ENCODE assay signal across 1 cellular context in the genomic region with DNA sequence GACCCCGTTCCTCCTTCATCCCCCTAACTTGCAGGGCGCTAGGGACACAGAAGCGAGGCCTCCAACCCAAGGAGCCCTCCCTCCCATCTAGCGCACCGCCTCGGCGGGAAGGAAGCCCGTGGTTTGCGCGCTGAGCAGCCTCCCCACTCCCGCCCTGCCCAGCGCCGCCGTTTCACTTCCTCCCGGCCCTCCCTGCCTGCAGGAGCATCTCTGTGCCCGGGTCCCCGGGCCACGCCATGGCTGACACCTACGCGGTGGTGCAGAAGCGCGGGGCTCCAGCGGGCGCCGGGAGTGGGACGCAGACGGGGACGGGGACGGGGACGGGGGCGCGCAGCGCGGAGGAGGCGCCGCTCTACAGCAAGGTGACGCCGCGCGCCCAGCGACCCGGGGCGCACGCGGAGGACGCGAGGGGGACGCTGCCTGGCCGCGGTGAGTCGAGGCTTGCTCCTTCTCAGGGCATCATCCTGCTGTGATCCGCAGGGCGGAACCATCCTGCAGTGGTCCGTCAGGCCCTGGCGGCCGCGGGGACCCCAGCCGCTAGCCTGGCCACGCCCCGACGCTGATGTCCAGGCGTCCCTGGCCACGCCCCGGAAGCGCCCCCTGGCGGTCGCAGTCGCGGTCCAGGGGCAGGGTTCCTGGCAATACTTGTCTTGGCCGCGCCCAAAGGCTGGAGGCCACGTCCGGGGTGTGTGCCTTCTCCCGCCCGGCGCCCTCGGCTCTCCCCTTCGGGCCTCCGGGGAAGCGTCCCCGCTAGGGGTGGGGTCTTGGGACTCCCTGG.
A peak's percentile ranks its signal among the peaks of the same experiment; 100 is the strongest.
TF ChIP-seq lines count a peak whose summit lies in the region.

No MANE protein-coding gene starts in this region.

TF ChIP-seq in K562, 482 proteins besides CTCF, POLR2A, EP300 and RAD21 (continued from another document and continues in another):
- TF ChIP-seq, protein P1, sequence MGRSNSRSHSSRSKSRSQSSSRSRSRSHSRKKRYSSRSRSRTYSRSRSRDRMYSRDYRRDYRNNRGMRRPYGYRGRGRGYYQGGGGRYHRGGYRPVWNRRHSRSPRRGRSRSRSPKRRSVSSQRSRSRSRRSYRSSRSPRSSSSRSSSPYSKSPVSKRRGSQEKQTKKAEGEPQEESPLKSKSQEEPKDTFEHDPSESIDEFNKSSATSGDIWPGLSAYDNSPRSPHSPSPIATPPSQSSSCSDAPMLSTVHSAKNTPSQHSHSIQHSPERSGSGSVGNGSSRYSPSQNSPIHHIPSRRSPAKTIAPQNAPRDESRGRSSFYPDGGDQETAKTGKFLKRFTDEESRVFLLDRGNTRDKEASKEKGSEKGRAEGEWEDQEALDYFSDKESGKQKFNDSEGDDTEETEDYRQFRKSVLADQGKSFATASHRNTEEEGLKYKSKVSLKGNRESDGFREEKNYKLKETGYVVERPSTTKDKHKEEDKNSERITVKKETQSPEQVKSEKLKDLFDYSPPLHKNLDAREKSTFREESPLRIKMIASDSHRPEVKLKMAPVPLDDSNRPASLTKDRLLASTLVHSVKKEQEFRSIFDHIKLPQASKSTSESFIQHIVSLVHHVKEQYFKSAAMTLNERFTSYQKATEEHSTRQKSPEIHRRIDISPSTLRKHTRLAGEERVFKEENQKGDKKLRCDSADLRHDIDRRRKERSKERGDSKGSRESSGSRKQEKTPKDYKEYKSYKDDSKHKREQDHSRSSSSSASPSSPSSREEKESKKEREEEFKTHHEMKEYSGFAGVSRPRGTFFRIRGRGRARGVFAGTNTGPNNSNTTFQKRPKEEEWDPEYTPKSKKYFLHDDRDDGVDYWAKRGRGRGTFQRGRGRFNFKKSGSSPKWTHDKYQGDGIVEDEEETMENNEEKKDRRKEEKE (IDR thresholded peaks at IDR 0.05; ENCODE audit: borderline replicate concordance in 1 of 2, control insufficient read depth in 1 of 2, low read depth in 2 of 2, low read length in 1 of 2) = no peak
- TF ChIP-seq, protein P2, sequence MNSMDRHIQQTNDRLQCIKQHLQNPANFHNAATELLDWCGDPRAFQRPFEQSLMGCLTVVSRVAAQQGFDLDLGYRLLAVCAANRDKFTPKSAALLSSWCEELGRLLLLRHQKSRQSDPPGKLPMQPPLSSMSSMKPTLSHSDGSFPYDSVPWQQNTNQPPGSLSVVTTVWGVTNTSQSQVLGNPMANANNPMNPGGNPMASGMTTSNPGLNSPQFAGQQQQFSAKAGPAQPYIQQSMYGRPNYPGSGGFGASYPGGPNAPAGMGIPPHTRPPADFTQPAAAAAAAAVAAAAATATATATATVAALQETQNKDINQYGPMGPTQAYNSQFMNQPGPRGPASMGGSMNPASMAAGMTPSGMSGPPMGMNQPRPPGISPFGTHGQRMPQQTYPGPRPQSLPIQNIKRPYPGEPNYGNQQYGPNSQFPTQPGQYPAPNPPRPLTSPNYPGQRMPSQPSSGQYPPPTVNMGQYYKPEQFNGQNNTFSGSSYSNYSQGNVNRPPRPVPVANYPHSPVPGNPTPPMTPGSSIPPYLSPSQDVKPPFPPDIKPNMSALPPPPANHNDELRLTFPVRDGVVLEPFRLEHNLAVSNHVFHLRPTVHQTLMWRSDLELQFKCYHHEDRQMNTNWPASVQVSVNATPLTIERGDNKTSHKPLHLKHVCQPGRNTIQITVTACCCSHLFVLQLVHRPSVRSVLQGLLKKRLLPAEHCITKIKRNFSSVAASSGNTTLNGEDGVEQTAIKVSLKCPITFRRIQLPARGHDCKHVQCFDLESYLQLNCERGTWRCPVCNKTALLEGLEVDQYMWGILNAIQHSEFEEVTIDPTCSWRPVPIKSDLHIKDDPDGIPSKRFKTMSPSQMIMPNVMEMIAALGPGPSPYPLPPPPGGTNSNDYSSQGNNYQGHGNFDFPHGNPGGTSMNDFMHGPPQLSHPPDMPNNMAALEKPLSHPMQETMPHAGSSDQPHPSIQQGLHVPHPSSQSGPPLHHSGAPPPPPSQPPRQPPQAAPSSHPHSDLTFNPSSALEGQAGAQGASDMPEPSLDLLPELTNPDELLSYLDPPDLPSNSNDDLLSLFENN (IDR thresholded peaks at IDR 0.05; ENCODE audit: low read depth in 2 of 2, low read length in 2 of 2) = peak in 1 of 2 experiments; percentile 32; a peak in 1 of 4 replicates
- TF ChIP-seq, protein P3, sequence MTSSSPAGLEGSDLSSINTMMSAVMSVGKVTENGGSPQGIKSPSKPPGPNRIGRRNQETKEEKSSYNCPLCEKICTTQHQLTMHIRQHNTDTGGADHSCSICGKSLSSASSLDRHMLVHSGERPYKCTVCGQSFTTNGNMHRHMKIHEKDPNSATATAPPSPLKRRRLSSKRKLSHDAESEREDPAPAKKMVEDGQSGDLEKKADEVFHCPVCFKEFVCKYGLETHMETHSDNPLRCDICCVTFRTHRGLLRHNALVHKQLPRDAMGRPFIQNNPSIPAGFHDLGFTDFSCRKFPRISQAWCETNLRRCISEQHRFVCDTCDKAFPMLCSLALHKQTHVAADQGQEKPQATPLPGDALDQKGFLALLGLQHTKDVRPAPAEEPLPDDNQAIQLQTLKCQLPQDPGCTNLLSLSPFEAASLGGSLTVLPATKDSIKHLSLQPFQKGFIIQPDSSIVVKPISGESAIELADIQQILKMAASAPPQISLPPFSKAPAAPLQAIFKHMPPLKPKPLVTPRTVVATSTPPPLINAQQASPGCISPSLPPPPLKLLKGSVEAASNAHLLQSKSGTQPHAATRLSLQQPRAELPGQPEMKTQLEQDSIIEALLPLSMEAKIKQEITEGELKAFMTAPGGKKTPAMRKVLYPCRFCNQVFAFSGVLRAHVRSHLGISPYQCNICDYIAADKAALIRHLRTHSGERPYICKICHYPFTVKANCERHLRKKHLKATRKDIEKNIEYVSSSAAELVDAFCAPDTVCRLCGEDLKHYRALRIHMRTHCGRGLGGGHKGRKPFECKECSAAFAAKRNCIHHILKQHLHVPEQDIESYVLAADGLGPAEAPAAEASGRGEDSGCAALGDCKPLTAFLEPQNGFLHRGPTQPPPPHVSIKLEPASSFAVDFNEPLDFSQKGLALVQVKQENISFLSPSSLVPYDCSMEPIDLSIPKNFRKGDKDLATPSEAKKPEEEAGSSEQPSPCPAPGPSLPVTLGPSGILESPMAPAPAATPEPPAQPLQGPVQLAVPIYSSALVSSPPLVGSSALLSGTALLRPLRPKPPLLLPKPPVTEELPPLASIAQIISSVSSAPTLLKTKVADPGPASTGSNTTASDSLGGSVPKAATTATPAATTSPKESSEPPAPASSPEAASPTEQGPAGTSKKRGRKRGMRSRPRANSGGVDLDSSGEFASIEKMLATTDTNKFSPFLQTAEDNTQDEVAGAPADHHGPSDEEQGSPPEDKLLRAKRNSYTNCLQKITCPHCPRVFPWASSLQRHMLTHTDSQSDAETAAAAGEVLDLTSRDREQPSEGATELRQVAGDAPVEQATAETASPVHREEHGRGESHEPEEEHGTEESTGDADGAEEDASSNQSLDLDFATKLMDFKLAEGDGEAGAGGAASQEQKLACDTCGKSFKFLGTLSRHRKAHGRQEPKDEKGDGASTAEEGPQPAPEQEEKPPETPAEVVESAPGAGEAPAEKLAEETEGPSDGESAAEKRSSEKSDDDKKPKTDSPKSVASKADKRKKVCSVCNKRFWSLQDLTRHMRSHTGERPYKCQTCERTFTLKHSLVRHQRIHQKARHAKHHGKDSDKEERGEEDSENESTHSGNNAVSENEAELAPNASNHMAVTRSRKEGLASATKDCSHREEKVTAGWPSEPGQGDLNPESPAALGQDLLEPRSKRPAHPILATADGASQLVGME (CRISPR knock-in tag; IDR thresholded peaks at IDR 0.05) = no peak
- TF ChIP-seq ZKSCAN3 (CRISPR knock-in tag; IDR thresholded peaks at IDR 0.05) (no peak), YY1 (IDR thresholded peaks at IDR 0.05; ENCODE audit: borderline replicate concordance in 1 of 3, control insufficient read depth in 1 of 3, extremely low read depth in 1 of 3, insufficient read depth in 3 of 3, insufficient read length in 1 of 3, insufficient replicate concordance in 2 of 3, low read depth in 1 of 3, low read length in 2 of 3) (peak in 2 of 3 experiments; percentile 50 to 72), CCAR2 (IDR thresholded peaks at IDR 0.05; ENCODE audit: low read depth, low read length) (no peak), ZNF12 (CRISPR knock-in tag; IDR thresholded peaks at IDR 0.05) (peak; percentile 72), ZBTB17 (CRISPR knock-in tag; IDR thresholded peaks at IDR 0.05) (no peak), MECOM (CRISPR knock-in tag; IDR thresholded peaks at IDR 0.05) (no peak), SAFB (IDR thresholded peaks at IDR 0.05; ENCODE audit: borderline replicate concordance, low read depth, low read length) (no peak), FOXA3 (CRISPR knock-in tag; conservative IDR thresholded peaks at IDR 0.05 in 1 of 2, IDR thresholded peaks at IDR 0.05 in 1 of 2) (no peak), ZC3H11A (IDR thresholded peaks at IDR 0.05; ENCODE audit: low read depth, low read length) (no peak), MEF2D (tag; conservative IDR thresholded peaks at IDR 0.05; ENCODE audit: low read depth) (no peak), RBM34 (IDR thresholded peaks at IDR 0.05; ENCODE audit: borderline replicate concordance, insufficient read depth, low read length) (0 out of 2 replicates have a peak, but pooled peaks have one; percentile 81), STAG1 (CRISPR knock-in tag; IDR thresholded peaks at IDR 0.05; ENCODE audit: borderline replicate concordance) (no peak)
- TF ChIP-seq, protein P4, sequence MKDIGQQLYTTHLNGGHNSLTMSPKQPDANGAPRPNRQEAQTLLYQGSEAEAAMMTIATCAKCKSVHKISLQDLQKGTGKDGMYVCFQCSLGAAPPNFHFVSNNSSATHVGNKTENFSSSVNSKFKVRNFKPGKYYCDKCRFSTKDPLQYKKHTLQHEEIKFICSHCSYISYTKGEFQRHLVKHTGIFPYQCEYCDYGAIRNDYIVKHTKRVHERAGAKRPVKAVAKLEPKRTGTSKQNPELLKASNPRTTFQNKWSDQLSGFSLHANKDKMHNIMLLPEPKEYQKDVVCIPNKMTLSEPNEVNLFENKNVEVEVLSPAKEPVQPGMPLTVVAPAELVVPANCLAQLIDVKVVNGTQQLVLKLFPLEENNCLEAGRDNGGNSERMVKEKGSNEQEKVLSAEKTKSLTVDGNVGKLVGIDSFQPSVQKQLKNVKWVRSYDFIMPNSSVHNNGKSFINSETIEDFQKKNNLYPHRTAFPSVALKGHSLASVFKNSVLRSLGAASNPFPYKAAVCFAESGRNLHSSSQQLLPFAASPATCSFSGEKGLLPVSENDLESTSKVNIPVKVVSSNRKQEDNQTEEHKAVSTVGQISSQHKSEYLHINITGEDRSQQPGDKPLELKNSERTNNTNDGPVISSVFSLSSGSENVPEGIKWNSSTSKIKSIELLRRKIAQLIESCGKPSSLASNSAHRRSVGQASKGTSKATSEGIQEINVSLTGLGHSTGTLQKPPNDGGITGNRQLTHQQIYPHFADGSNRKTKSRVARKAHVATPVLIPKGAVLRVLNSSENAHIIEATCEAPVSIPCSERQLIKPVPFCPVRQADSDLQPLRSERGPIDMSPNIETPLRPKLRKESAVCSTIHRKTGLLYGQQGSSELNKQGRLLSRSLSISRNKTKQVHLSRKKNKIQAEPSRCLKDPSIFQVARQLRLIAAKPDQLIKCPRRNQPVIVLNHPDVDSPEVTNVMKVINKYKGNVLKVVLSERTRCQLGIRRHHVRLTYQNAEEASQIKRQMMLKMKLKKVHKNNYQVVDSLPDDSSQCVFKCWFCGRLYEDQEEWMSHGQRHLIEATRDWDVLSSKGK (CRISPR knock-in tag; IDR thresholded peaks at IDR 0.05) = no peak
- TF ChIP-seq, protein P5, sequence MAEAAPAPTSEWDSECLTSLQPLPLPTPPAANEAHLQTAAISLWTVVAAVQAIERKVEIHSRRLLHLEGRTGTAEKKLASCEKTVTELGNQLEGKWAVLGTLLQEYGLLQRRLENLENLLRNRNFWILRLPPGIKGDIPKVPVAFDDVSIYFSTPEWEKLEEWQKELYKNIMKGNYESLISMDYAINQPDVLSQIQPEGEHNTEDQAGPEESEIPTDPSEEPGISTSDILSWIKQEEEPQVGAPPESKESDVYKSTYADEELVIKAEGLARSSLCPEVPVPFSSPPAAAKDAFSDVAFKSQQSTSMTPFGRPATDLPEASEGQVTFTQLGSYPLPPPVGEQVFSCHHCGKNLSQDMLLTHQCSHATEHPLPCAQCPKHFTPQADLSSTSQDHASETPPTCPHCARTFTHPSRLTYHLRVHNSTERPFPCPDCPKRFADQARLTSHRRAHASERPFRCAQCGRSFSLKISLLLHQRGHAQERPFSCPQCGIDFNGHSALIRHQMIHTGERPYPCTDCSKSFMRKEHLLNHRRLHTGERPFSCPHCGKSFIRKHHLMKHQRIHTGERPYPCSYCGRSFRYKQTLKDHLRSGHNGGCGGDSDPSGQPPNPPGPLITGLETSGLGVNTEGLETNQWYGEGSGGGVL (CRISPR knock-in tag; IDR thresholded peaks at IDR 0.05) = no peak
- TF ChIP-seq, protein P6, sequence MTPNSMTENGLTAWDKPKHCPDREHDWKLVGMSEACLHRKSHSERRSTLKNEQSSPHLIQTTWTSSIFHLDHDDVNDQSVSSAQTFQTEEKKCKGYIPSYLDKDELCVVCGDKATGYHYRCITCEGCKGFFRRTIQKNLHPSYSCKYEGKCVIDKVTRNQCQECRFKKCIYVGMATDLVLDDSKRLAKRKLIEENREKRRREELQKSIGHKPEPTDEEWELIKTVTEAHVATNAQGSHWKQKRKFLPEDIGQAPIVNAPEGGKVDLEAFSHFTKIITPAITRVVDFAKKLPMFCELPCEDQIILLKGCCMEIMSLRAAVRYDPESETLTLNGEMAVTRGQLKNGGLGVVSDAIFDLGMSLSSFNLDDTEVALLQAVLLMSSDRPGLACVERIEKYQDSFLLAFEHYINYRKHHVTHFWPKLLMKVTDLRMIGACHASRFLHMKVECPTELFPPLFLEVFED (CRISPR knock-in tag; conservative IDR thresholded peaks at IDR 0.05) = no peak
- TF ChIP-seq, protein P7, sequence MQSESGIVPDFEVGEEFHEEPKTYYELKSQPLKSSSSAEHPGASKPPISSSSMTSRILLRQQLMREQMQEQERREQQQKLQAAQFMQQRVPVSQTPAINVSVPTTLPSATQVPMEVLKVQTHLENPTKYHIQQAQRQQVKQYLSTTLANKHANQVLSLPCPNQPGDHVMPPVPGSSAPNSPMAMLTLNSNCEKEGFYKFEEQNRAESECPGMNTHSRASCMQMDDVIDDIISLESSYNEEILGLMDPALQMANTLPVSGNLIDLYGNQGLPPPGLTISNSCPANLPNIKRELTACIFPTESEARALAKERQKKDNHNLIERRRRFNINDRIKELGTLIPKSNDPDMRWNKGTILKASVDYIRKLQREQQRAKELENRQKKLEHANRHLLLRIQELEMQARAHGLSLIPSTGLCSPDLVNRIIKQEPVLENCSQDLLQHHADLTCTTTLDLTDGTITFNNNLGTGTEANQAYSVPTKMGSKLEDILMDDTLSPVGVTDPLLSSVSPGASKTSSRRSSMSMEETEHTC (IDR thresholded peaks at IDR 0.05) = no peak
- TF ChIP-seq, protein P8, sequence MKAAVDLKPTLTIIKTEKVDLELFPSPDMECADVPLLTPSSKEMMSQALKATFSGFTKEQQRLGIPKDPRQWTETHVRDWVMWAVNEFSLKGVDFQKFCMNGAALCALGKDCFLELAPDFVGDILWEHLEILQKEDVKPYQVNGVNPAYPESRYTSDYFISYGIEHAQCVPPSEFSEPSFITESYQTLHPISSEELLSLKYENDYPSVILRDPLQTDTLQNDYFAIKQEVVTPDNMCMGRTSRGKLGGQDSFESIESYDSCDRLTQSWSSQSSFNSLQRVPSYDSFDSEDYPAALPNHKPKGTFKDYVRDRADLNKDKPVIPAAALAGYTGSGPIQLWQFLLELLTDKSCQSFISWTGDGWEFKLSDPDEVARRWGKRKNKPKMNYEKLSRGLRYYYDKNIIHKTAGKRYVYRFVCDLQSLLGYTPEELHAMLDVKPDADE (conservative IDR thresholded peaks at IDR 0.05; ENCODE audit: control insufficient read depth, low read depth, low read length) = peak; percentile 81
- TF ChIP-seq, protein P9, sequence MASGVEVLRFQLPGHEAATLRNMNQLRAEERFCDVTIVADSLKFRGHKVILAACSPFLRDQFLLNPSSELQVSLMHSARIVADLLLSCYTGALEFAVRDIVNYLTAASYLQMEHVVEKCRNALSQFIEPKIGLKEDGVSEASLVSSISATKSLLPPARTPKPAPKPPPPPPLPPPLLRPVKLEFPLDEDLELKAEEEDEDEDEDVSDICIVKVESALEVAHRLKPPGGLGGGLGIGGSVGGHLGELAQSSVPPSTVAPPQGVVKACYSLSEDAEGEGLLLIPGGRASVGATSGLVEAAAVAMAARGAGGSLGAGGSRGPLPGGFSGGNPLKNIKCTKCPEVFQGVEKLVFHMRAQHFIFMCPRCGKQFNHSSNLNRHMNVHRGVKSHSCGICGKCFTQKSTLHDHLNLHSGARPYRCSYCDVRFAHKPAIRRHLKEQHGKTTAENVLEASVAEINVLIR (CRISPR knock-in tag; IDR thresholded peaks at IDR 0.05) = peak; percentile 50
